ENCODE assay signal across 8 cellular contexts in genomic region chr4:2412885-2413716, GRCh38. TPM values are rescaled to one million over a fixed set of nuclear protein-coding genes. Genes with fewer than 3 reads are reported as not detected.
A peak's percentile ranks its signal among the peaks of the same experiment; 100 is the strongest.
DNase-seq lines count a peak whose midpoint lies in the region; ATAC-seq and TF ChIP-seq lines count a peak whose summit lies in the region.

No MANE protein-coding gene starts in this region.

- no peaks in the 10 kb centered on the region for H3K9me3 Mint-ChIP-seq in activated naive CD8-positive, alpha-beta T cell treated with anti-CD3 and anti-CD28 coated beads for 36 hours

- H3F3A ChIP-seq in DOHH2 (ENCODE audit: control insufficient read depth, insufficient read depth) = no peaks in the 10 kb centered on the region

- H4K20me1 ChIP-seq in DOHH2 (ENCODE audit: control insufficient read depth, insufficient read depth, low read depth, low read length) = no peaks in the 10 kb centered on the region

- H3K4me1 ChIP-seq in DOHH2 (ENCODE audit: control insufficient read depth, low read length) = peaks cover 5% of the 10 kb centered on the region; the same call in 1 of the 2 replicates
- peaks cover 7 to 13% of the 10 kb centered on the region in 2 experiments for H3K4me1 ChIP-seq in trophoblast cell (ENCODE audit: control insufficient read depth in 1 of 2, insufficient read depth in 2 of 2, low read length in 2 of 2)
- peaks cover 0 to 38% (median 35%) of the 10 kb centered on the region in 4 donors for H3K4me1 ChIP-seq in tibial artery

- no peak overlapping the region for H3K23ac ChIP-seq in trophoblast cell (ENCODE audit: low read length)

- TF ChIP-seq CTCF in DOHH2 (IDR thresholded peaks at IDR 0.05; ENCODE audit: low read depth, low read length, poor library complexity, severe bottlenecking) = no peak
- TF ChIP-seq CTCF in tibial artery (IDR thresholded peaks at IDR 0.05) = peak; percentile 34 to 45

- no peak overlapping the region for H2BK120ac ChIP-seq in trophoblast cell (ENCODE audit: insufficient read depth, low read length, poor library complexity)

- no peaks in the 10 kb centered on the region for H3K9me2 ChIP-seq in DOHH2 (replicated peaks; ENCODE audit: control insufficient read depth, low read length)

- H3K4me3 ChIP-seq in DOHH2 (ENCODE audit: low read length) (no peak overlapping the region), trophoblast cell (ENCODE audit: low read depth, low read length) (no peak overlapping the region), tibial artery (peak overlapping the region; percentile 15 to 24)

- H4K91ac ChIP-seq in trophoblast cell (ENCODE audit: low read depth, low read length) = no peak overlapping the region

- WGBS in trophoblast cell (ENCODE audit: extremely low coverage, insufficient coverage, insufficient read length) = no CpG with 5 or more reads among the region's 30 CpGs

- no peak overlapping the region for H2BK12ac ChIP-seq in trophoblast cell (ENCODE audit: low read length)

- H3K27me3 ChIP-seq in DOHH2 (ENCODE audit: control insufficient read depth, low read length) = peaks cover 64% of the 10 kb centered on the region
- peaks cover 28% of the 10 kb centered on the region for H3K27me3 ChIP-seq in trophoblast cell (ENCODE audit: insufficient read depth, low read length)
- peaks cover 0 to 14% of the 10 kb centered on the region in 2 donors for H3K27me3 ChIP-seq in tibial artery

- peaks cover 56% of the 10 kb centered on the region for H3K4me1 Mint-ChIP-seq in activated naive CD8-positive, alpha-beta T cell treated with anti-CD3 and anti-CD28 coated beads for 36 hours

- no peak overlapping the region for H4K8ac ChIP-seq in trophoblast cell (ENCODE audit: low read depth, low read length)

- no peaks in the 10 kb centered on the region for H3K36me3 ChIP-seq in DOHH2 (ENCODE audit: control insufficient read depth, low read length)
- H3K36me3 ChIP-seq in trophoblast cell (ENCODE audit: control insufficient read depth in 1 of 2, insufficient read depth in 2 of 2, low read length in 2 of 2) = no peaks in the 10 kb centered on the region
- H3K36me3 ChIP-seq in tibial artery = no peaks in the 10 kb centered on the region

- no peak overlapping the region for H2AK5ac ChIP-seq in trophoblast cell (ENCODE audit: low read length)

- H2AFZ ChIP-seq in trophoblast cell (ENCODE audit: insufficient read depth, low read length, poor library complexity) = no peak overlapping the region

- H3K9me3 ChIP-seq in DOHH2 (ENCODE audit: control insufficient read depth, insufficient read depth, low read length) = no peaks in the 10 kb centered on the region
- H3K9me3 ChIP-seq in trophoblast cell (ENCODE audit: insufficient read depth, low read depth, low read length) = peaks cover 5% of the 10 kb centered on the region
- no peaks in the 10 kb centered on the region for H3K9me3 ChIP-seq in tibial artery

- intact Hi-C loops in Right ventricle myocardium superior (cut with DNase I) (loop anchor here (10.0 kb wide), 1 partner anchor 148 kb away; the partner anchor contains the start of gene MXD4), tibial artery (cut with DNase I; ENCODE audit: low total_unique reads) (loop anchor here (10.0 kb wide), 1 partner anchor 122 kb away; the partner anchor contains the start of gene FAM193A)

- no peaks in the 10 kb centered on the region for H3K36me3 Mint-ChIP-seq in activated naive CD8-positive, alpha-beta T cell treated with anti-CD3 and anti-CD28 coated beads for 36 hours

- H3K4me2 ChIP-seq in DOHH2 (ENCODE audit: low read length) (0 out of 2 replicates have a peak overlapping the region, but pooled peaks have one; percentile 16), trophoblast cell (ENCODE audit: low read length) (peak overlapping the region; percentile 13)

- H3K14ac ChIP-seq in trophoblast cell (ENCODE audit: low read length) = no peak overlapping the region

- DNase-seq in KG1 (lab: John Stamatoyannopoulos, UW) (peak; percentile 86), SKM-1 (lab: John Stamatoyannopoulos, UW; ENCODE audit: unreplicated experiment) (peak; percentile 56), Right ventricle myocardium superior (peak; percentile 87), trophoblast cell (peak; percentile 45 to 50), tibial artery (peak; percentile 75 to 90)
- peak; percentile 88 for DNase-seq in activated naive CD8-positive, alpha-beta T cell treated with anti-CD3 and anti-CD28 coated beads for 36 hours

- H3K79me2 ChIP-seq in DOHH2 (ENCODE audit: control insufficient read depth, low read length) (no peaks in the 10 kb centered on the region), trophoblast cell (ENCODE audit: control insufficient read depth, insufficient read depth, low read length, poor library complexity) (no peaks in the 10 kb centered on the region)

- H3K79me1 ChIP-seq in trophoblast cell (ENCODE audit: low read length) = no peaks in the 10 kb centered on the region

- no peak overlapping the region for H2BK5ac ChIP-seq in trophoblast cell (ENCODE audit: low read depth, low read length, poor library complexity)

- H3K27ac ChIP-seq in DOHH2 (ENCODE audit: low read depth, low read length) (no peak overlapping the region), trophoblast cell (ENCODE audit: low read depth, low read length) (no peak overlapping the region), tibial artery (peak overlapping the region in 1 of 2 donors; percentile 20)

- peak; percentile 60 for ATAC-seq in GM21619 (IDR thresholded peaks at IDR 0.05; ENCODE audit: unreplicated experiment)
- peak; percentile 91 for ATAC-seq in Right ventricle myocardium superior (ENCODE audit: poor library complexity)

- H3K18ac ChIP-seq in trophoblast cell (ENCODE audit: low read length) = no peak overlapping the region

- H3K4me3 Mint-ChIP-seq in activated naive CD8-positive, alpha-beta T cell treated with anti-CD3 and anti-CD28 coated beads for 36 hours = peak overlapping the region; percentile 60

- no peak overlapping the region for H3K9ac ChIP-seq in trophoblast cell (ENCODE audit: low read length)

- no peak overlapping the region for H3K4ac ChIP-seq in trophoblast cell (ENCODE audit: low read depth, low read length)

- H4K12ac ChIP-seq in trophoblast cell (ENCODE audit: low read depth, low read length) = no peak overlapping the region

- peak overlapping the region; percentile 96 for H3K27ac Mint-ChIP-seq in activated naive CD8-positive, alpha-beta T cell treated with anti-CD3 and anti-CD28 coated beads for 36 hours

- H3K27me3 Mint-ChIP-seq in activated naive CD8-positive, alpha-beta T cell treated with anti-CD3 and anti-CD28 coated beads for 36 hours = peaks cover 35% of the 10 kb centered on the region

RNA-seq across cellular contexts. Expression of gene ZFYVE28, which starts 5.3 kb away (rescaled TPM):
- 1 to 10 TPM; 3.8 to 4.6 TPM for total RNA-seq in activated naive CD8-positive, alpha-beta T cell treated with anti-CD3 and anti-CD28 coated beads for 36 hours
- 6.7 TPM for total RNA-seq in Right ventricle myocardium superior
- 0.03 and 0.10 TPM in 2 replicates for polyA plus RNA-seq in trophoblast cell (2013)

RNA-seq across cellular contexts. Expression of gene CFAP99, which starts 5.7 kb away (rescaled TPM):
- total RNA-seq in activated naive CD8-positive, alpha-beta T cell treated with anti-CD3 and anti-CD28 coated beads for 36 hours = not detected
- not detected for total RNA-seq in Right ventricle myocardium superior
- polyA plus RNA-seq in trophoblast cell (2013) = not detected in 2 replicates

RNA-seq across cellular contexts. Expression of gene RNF4, which starts 55.8 kb away (rescaled TPM):
- 10 to 100 TPM; 93.3 to 94.5 TPM for total RNA-seq in activated naive CD8-positive, alpha-beta T cell treated with anti-CD3 and anti-CD28 coated beads for 36 hours
- 22.3 TPM for total RNA-seq in Right ventricle myocardium superior
- polyA plus RNA-seq in trophoblast cell (2013) = 42.2 and 43.1 TPM in 2 replicates

Comparison
In these comparisons a context has a peak if more than half of its experiments do, and no peak if none do; other contexts are left out.
1. H3K4me3 ChIP-seq: peak in tibial artery (2 of 2); none in DOHH2 (single experiment) and trophoblast cell (single experiment).
2. Peak in every context shown above with its lines, with median percentiles within 50 percentile points of each other: DNase-seq.